Comparison of ENCODE assay signal across 8 cellular contexts in the genomic region with DNA sequence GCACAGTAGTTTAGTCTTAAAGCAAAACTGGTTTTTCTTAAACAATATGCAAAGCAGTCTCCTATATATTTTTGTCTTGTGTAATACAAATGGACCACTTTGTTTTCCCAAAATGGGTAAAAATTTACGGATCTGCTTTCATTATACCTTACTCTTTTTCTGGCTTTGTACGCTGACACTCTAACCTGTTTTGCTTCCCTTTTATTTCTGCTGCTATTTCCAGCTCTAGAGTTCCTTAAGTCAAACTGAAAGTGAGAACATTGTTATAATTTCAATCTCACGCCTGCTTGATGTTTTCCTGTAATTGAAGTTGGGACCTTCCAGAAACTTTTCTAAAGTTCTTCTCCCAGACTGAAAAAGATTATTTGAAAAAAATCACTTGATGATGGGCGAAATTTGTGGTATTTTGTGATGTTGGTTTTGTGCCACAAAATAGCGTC. TPM values are rescaled to one million over a fixed set of nuclear protein-coding genes. Genes with fewer than 3 reads are reported as not detected.
A peak's percentile ranks its signal among the peaks of the same experiment; 100 is the strongest.
DNase-seq lines count a peak whose midpoint lies in the region; ATAC-seq, FAIRE-seq and TF ChIP-seq lines count a peak whose summit lies in the region.

No MANE protein-coding gene starts in this region.

- H3K4me1 ChIP-seq in BE2C: no peaks in the 10 kb centered on the region; the same call in 1 of the 2 replicates

- H3K9me3 ChIP-seq in BE2C: no peaks in the 10 kb centered on the region

- peak overlapping the region; percentile 84 for H3K4me3 ChIP-seq in BE2C (ENCODE audit: low read depth, low read length)
- H3K4me3 ChIP-seq in fibroblast of pulmonary artery (replicated peaks; ENCODE audit: low read depth, low read length): peak overlapping the region; percentile 94
- peak overlapping the region; percentile 61 for H3K4me3 ChIP-seq in skeletal muscle cell (ENCODE audit: low read depth, low read length)

- no peaks in the 10 kb centered on the region for H3K27me3 ChIP-seq in BE2C

- peak; percentile 3 for ATAC-seq in GM21515 (IDR thresholded peaks at IDR 0.05; ENCODE audit: unreplicated experiment)
- no peak for ATAC-seq in GM21576 (IDR thresholded peaks at IDR 0.05; ENCODE audit: unreplicated experiment)

- TF ChIP-seq CTCF in BE2C (IDR thresholded peaks at IDR 0.05; ENCODE audit: low read depth, low read length) (no peak), fibroblast of pulmonary artery (IDR thresholded peaks at IDR 0.05; ENCODE audit: low read length, missing control alignments) (no peak)

- peak; percentile 34 for FAIRE-seq in RCC 7860 (lab: Jason Lieb, UNC)

- DNase-seq in BE2C (no peak), RCC 7860 (ENCODE audit: low spot score) (no peak), fibroblast of pulmonary artery (ENCODE audit: low read depth) (no peak), skeletal muscle cell (ENCODE audit: low read depth) (no peak), glomerular visceral epithelial cell (ENCODE audit: extremely low spot score) (no peak), HuH-7 (ENCODE audit: low spot score) (no peak)

- peaks cover 18% of the 10 kb centered on the region for H3K36me3 ChIP-seq in BE2C

RNA-seq across cellular contexts. Expression of a gene that starts 1.7 kb away (rescaled TPM):
- polyA plus RNA-seq in BE2C (2012; ENCODE audit: insufficient read depth, insufficient read length, low read depth): 56.2 TPM
